In the genomic region with DNA sequence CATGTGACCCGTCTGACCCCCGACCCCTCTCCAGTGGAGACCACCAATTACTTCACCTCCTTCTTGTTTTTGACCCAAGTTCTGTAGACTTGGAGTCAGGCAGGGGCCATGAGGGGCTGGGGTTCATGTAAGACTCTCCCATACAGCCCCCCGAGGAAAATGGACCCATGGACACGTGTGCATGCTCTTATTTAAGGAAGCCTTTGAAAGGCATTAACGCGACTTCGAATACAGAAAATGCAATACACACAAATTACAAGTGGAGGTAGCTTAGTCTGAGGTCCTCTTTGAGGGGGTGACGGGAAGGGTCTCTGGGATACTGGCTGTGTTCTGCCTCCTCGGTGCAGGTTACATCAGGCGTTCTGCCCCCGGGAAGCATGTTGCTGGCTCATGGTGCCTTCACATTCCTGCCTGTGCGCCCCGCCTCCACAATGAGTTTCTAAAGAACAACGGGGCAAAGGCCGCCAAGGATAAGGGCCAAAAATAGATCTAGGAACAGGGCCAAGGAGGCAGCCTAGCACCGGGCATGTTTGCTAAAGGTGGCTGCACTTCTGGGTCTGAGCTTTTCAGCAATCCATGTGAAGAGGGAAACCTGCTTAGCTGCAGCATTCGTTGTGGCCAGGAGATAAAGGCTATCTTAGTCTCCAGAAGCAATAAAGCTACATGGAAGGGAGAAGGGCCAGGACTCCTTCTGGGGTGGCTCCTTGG, we compare ENCODE assay signal across 1 cellular context.
TF ChIP-seq lines count a peak whose summit lies in the region.

No MANE protein-coding gene starts in this region.

TF ChIP-seq in K562, 482 proteins besides CTCF, POLR2A, EP300 and RAD21 (continued from another document and continues in another):
- TF ChIP-seq, protein P1, sequence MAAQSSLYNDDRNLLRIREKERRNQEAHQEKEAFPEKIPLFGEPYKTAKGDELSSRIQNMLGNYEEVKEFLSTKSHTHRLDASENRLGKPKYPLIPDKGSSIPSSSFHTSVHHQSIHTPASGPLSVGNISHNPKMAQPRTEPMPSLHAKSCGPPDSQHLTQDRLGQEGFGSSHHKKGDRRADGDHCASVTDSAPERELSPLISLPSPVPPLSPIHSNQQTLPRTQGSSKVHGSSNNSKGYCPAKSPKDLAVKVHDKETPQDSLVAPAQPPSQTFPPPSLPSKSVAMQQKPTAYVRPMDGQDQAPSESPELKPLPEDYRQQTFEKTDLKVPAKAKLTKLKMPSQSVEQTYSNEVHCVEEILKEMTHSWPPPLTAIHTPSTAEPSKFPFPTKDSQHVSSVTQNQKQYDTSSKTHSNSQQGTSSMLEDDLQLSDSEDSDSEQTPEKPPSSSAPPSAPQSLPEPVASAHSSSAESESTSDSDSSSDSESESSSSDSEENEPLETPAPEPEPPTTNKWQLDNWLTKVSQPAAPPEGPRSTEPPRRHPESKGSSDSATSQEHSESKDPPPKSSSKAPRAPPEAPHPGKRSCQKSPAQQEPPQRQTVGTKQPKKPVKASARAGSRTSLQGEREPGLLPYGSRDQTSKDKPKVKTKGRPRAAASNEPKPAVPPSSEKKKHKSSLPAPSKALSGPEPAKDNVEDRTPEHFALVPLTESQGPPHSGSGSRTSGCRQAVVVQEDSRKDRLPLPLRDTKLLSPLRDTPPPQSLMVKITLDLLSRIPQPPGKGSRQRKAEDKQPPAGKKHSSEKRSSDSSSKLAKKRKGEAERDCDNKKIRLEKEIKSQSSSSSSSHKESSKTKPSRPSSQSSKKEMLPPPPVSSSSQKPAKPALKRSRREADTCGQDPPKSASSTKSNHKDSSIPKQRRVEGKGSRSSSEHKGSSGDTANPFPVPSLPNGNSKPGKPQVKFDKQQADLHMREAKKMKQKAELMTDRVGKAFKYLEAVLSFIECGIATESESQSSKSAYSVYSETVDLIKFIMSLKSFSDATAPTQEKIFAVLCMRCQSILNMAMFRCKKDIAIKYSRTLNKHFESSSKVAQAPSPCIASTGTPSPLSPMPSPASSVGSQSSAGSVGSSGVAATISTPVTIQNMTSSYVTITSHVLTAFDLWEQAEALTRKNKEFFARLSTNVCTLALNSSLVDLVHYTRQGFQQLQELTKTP (IDR thresholded peaks at IDR 0.05; ENCODE audit: low read depth in 1 of 2, partially characterized antibody in 2 of 2): no peak
- no peak for TF ChIP-seq IFI16 (CRISPR knock-in tag; IDR thresholded peaks at IDR 0.05)
- peak; percentile 24; the same call in 1 of the 2 replicates for TF ChIP-seq FOXP1 (CRISPR knock-in tag; IDR thresholded peaks at IDR 0.05)
- no peak for TF ChIP-seq ZNF695 (CRISPR knock-in tag; IDR thresholded peaks at IDR 0.05)
- TF ChIP-seq CHD4 (IDR thresholded peaks at IDR 0.05; ENCODE audit: insufficient read depth, insufficient replicate concordance, low read depth, low read length, poor library complexity, severe bottlenecking): no peak
- no peak for TF ChIP-seq CHD2 (IDR thresholded peaks at IDR 0.05; ENCODE audit: low read depth, low read length)
- no peak for TF ChIP-seq FOXK2 (conservative IDR thresholded peaks at IDR 0.05 in 1 of 2, IDR thresholded peaks at IDR 0.05 in 1 of 2; ENCODE audit: low read depth in 2 of 2)
- 0 out of 2 replicates have a peak, but pooled peaks have one; percentile 36 for TF ChIP-seq JUND (IDR thresholded peaks at IDR 0.05; ENCODE audit: borderline replicate concordance, low read depth, low read length)
- TF ChIP-seq JUND (tag; IDR thresholded peaks at IDR 0.05; ENCODE audit: borderline replicate concordance, low read depth, low read length): 0 out of 3 replicates have a peak, but pooled peaks have one; percentile 45
- no peak for TF ChIP-seq NBN (IDR thresholded peaks at IDR 0.05; ENCODE audit: low read depth)
- TF ChIP-seq ILF3 (IDR thresholded peaks at IDR 0.05; ENCODE audit: borderline replicate concordance): no peak
- no peak for TF ChIP-seq MTA1 (IDR thresholded peaks at IDR 0.05; ENCODE audit: borderline replicate concordance)
- TF ChIP-seq TCFL5 (CRISPR knock-in tag; conservative IDR thresholded peaks at IDR 0.05): no peak
- TF ChIP-seq CCNT2 (IDR thresholded peaks at IDR 0.05; ENCODE audit: borderline replicate concordance, extremely low read depth, insufficient read length, low read depth, low read length): peak; percentile 68
- no peak for TF ChIP-seq BRD4 (IDR thresholded peaks at IDR 0.05)
- no peak for TF ChIP-seq POLR2H (tag; IDR thresholded peaks at IDR 0.05; ENCODE audit: low read depth)
- peak in 1 of 2 experiments; percentile 42; a peak in 1 of 3 replicates for TF ChIP-seq CBX3 (IDR thresholded peaks at IDR 0.05; ENCODE audit: borderline replicate concordance in 1 of 2, low read length in 2 of 2)
- no peak for TF ChIP-seq CSDE1 (IDR thresholded peaks at IDR 0.05)
- peak; percentile 83 for TF ChIP-seq EP400 (IDR thresholded peaks at IDR 0.05)
- TF ChIP-seq, protein P2, sequence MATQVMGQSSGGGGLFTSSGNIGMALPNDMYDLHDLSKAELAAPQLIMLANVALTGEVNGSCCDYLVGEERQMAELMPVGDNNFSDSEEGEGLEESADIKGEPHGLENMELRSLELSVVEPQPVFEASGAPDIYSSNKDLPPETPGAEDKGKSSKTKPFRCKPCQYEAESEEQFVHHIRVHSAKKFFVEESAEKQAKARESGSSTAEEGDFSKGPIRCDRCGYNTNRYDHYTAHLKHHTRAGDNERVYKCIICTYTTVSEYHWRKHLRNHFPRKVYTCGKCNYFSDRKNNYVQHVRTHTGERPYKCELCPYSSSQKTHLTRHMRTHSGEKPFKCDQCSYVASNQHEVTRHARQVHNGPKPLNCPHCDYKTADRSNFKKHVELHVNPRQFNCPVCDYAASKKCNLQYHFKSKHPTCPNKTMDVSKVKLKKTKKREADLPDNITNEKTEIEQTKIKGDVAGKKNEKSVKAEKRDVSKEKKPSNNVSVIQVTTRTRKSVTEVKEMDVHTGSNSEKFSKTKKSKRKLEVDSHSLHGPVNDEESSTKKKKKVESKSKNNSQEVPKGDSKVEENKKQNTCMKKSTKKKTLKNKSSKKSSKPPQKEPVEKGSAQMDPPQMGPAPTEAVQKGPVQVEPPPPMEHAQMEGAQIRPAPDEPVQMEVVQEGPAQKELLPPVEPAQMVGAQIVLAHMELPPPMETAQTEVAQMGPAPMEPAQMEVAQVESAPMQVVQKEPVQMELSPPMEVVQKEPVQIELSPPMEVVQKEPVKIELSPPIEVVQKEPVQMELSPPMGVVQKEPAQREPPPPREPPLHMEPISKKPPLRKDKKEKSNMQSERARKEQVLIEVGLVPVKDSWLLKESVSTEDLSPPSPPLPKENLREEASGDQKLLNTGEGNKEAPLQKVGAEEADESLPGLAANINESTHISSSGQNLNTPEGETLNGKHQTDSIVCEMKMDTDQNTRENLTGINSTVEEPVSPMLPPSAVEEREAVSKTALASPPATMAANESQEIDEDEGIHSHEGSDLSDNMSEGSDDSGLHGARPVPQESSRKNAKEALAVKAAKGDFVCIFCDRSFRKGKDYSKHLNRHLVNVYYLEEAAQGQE (CRISPR knock-in tag; IDR thresholded peaks at IDR 0.05; ENCODE audit: low read depth): no peak
- no peak for TF ChIP-seq ZEB2 (IDR thresholded peaks at IDR 0.05)
- TF ChIP-seq, protein P3, sequence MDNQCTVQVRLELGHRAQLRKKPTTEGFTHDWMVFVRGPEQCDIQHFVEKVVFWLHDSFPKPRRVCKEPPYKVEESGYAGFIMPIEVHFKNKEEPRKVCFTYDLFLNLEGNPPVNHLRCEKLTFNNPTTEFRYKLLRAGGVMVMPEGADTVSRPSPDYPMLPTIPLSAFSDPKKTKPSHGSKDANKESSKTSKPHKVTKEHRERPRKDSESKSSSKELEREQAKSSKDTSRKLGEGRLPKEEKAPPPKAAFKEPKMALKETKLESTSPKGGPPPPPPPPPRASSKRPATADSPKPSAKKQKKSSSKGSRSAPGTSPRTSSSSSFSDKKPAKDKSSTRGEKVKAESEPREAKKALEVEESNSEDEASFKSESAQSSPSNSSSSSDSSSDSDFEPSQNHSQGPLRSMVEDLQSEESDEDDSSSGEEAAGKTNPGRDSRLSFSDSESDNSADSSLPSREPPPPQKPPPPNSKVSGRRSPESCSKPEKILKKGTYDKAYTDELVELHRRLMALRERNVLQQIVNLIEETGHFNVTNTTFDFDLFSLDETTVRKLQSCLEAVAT (IDR thresholded peaks at IDR 0.05): no peak
- no peak for TF ChIP-seq KDM5B (IDR thresholded peaks at IDR 0.05; ENCODE audit: insufficient replicate concordance, low read depth, low read length)
- no peak for TF ChIP-seq MXI1 (IDR thresholded peaks at IDR 0.05; ENCODE audit: low read depth, low read length)
- peak; percentile 20; the same call in 1 of the 2 replicates for TF ChIP-seq CEBPG (CRISPR knock-in tag; IDR thresholded peaks at IDR 0.05)
- TF ChIP-seq CEBPG (tag; conservative IDR thresholded peaks at IDR 0.05 in 1 of 2, IDR thresholded peaks at IDR 0.05 in 1 of 2): no peak
- TF ChIP-seq ZNF561 (CRISPR knock-in tag; conservative IDR thresholded peaks at IDR 0.05): no peak
- TF ChIP-seq ZNF224 (CRISPR knock-in tag; IDR thresholded peaks at IDR 0.05): 0 out of 2 replicates have a peak, but pooled peaks have one; percentile 18
- peak; percentile 66 to 75; a peak in 3 of 4 replicates for TF ChIP-seq KDM1A (IDR thresholded peaks at IDR 0.05)
- no peak for TF ChIP-seq SIRT6 (IDR thresholded peaks at IDR 0.05; ENCODE audit: low read depth, low read length)
- TF ChIP-seq SNIP1 (IDR thresholded peaks at IDR 0.05; ENCODE audit: low read depth): no peak
- TF ChIP-seq GABPA (tag; conservative IDR thresholded peaks at IDR 0.05; ENCODE audit: low read depth): no peak; the same call in none of the 2 replicates
- no peak for TF ChIP-seq ZNF696 (CRISPR knock-in tag; conservative IDR thresholded peaks at IDR 0.05)
- TF ChIP-seq IRF2 (CRISPR knock-in tag; IDR thresholded peaks at IDR 0.05): no peak
- TF ChIP-seq DIDO1 (tag; IDR thresholded peaks at IDR 0.05; ENCODE audit: low read depth): no peak
- TF ChIP-seq, protein P4, sequence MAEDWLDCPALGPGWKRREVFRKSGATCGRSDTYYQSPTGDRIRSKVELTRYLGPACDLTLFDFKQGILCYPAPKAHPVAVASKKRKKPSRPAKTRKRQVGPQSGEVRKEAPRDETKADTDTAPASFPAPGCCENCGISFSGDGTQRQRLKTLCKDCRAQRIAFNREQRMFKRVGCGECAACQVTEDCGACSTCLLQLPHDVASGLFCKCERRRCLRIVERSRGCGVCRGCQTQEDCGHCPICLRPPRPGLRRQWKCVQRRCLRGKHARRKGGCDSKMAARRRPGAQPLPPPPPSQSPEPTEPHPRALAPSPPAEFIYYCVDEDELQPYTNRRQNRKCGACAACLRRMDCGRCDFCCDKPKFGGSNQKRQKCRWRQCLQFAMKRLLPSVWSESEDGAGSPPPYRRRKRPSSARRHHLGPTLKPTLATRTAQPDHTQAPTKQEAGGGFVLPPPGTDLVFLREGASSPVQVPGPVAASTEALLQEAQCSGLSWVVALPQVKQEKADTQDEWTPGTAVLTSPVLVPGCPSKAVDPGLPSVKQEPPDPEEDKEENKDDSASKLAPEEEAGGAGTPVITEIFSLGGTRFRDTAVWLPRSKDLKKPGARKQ (CRISPR knock-in tag; IDR thresholded peaks at IDR 0.05): no peak
- TF ChIP-seq, protein P5, sequence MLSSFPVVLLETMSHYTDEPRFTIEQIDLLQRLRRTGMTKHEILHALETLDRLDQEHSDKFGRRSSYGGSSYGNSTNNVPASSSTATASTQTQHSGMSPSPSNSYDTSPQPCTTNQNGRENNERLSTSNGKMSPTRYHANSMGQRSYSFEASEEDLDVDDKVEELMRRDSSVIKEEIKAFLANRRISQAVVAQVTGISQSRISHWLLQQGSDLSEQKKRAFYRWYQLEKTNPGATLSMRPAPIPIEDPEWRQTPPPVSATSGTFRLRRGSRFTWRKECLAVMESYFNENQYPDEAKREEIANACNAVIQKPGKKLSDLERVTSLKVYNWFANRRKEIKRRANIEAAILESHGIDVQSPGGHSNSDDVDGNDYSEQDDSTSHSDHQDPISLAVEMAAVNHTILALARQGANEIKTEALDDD (IDR thresholded peaks at IDR 0.05): no peak
